In the genomic region with DNA sequence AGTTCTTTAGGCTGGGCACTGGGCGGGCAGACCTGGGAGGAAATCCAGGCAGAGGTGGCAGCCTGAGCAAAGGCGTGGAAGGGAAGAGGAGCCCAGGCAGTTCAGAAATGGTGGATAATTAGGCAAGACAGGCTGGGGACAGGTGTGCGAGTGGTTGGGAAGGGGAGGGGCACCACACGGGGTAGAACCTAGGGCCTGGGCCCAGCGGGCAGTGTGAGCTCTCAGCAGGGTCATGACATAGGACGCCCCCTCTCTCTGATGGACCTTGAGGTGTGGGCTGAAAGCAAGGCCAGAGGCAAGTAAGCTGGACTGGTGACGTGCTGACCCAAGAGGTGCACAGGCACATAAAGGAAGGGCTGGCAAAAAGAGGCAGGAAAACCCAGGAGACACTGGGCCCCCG, we compare ENCODE assay signal across 15 cellular contexts. TPM values are rescaled to one million over a fixed set of nuclear protein-coding genes. Genes with fewer than 3 reads are reported as not detected.
A peak's percentile ranks its signal among the peaks of the same experiment; 100 is the strongest.
DNase-seq lines count a peak whose midpoint lies in the region; ATAC-seq lines count a peak whose summit lies in the region.
"Had no signal": no experiment of that assay in that cellular context is flagged by ENCODE, and none has a peak within 500 bp of the region (broad histone marks: within the 10 kb centered on the region; RNA-seq: fewer than 3 reads in every experiment).

No MANE protein-coding gene starts in this region.

- ATAC-seq in activated T-cell treated with anti-CD3 and anti-CD28 coated beads, Interleukin-2, amount 50 U/mL, for 72 hours (replicated peaks in 1 of 2), result no peak
- ATAC-seq in memory B cell (ENCODE audit: low read depth) (no peak), HG03378 (IDR thresholded peaks at IDR 0.05; ENCODE audit: unreplicated experiment) (no peak)
- ATAC-seq: GM23338 had no signal

- H3K36me3 Mint-ChIP-seq in activated T-cell treated with anti-CD3 and anti-CD28 coated beads, Interleukin-2, amount 50 U/mL, for 72 hours (ENCODE audit: insufficient read depth in 2 of 2), result peaks cover 5 to 14% of the 10 kb centered on the region in 2 donors
- H3K36me3 Mint-ChIP-seq in activated T-cell treated with anti-CD3 and anti-CD28 coated beads, Interleukin-2, amount 50 U/mL, for 24 hours (ENCODE audit: low read depth), result peaks cover 90% of the 10 kb centered on the region
- peaks cover 88% of the 10 kb centered on the region for H3K36me3 Mint-ChIP-seq in dendritic cell treated with granulocyte-macrophage colony-stimulating factor and Interleukin-4, amounts not matched to agents 40 ng/mL and 50 ng/mL, for 4 days (ENCODE audit: low read depth)
- peaks cover 28% of the 10 kb centered on the region for H3K36me3 Mint-ChIP-seq in memory B cell

- H3K9me3 Mint-ChIP-seq in activated T-cell treated with anti-CD3 and anti-CD28 coated beads, Interleukin-2, amount 50 U/mL, for 72 hours, result no peaks in the 10 kb centered on the region
- H3K9me3 Mint-ChIP-seq in activated T-cell treated with anti-CD3 and anti-CD28 coated beads, Interleukin-2, amount 50 U/mL, for 24 hours, result no peaks in the 10 kb centered on the region
- no peaks in the 10 kb centered on the region for H3K9me3 Mint-ChIP-seq in dendritic cell treated with granulocyte-macrophage colony-stimulating factor and Interleukin-4, amounts not matched to agents 40 ng/mL and 50 ng/mL, for 4 days
- H3K9me3 Mint-ChIP-seq in memory B cell, result no peaks in the 10 kb centered on the region
- H3K9me3 Mint-ChIP-seq: CD4-positive, alpha-beta T cell; GM23338 had no signal

- intact Hi-C loops in dendritic cell treated with granulocyte-macrophage colony-stimulating factor and Interleukin-4, amounts not matched to agents 40 ng/mL and 50 ng/mL, for 4 days (cut with micrococcal nuclease), result loop anchor here (10.0 kb wide), 1 partner anchor 327 kb away; the partner anchor contains the start of gene ESS2

- H3K27ac Mint-ChIP-seq in activated T-cell treated with anti-CD3 and anti-CD28 coated beads, Interleukin-2, amount 50 U/mL, for 72 hours, result peak overlapping the region; percentile 34
- H3K27ac Mint-ChIP-seq in activated T-cell treated with anti-CD3 and anti-CD28 coated beads, Interleukin-2, amount 50 U/mL, for 24 hours, result no peak overlapping the region
- peak overlapping the region; percentile 17 for H3K27ac Mint-ChIP-seq in dendritic cell treated with granulocyte-macrophage colony-stimulating factor and Interleukin-4, amounts not matched to agents 40 ng/mL and 50 ng/mL, for 4 days
- H3K27ac Mint-ChIP-seq in memory B cell, result peak overlapping the region; percentile 45
- H3K27ac Mint-ChIP-seq: CD4-positive, alpha-beta T cell; GM23338 had no signal

- DNase-seq in activated T-cell treated with anti-CD3 and anti-CD28 coated beads, Interleukin-2, amount 50 U/mL, for 72 hours, result no peak
- DNase-seq in activated T-cell treated with anti-CD3 and anti-CD28 coated beads, Interleukin-2, amount 50 U/mL, for 24 hours, result no peak
- DNase-seq in memory B cell (ENCODE audit: low spot score in 2 of 2), result no peak
- DNase-seq in NCI-H524 (lab: John Stamatoyannopoulos, UW), result no peak
- DNase-seq: ACHN; BE2C; CD4-positive, alpha-beta T cell; DMS153; DMS79; GDM1; HCEC 1CT; IMR-90 had no signal

- H3K27me3 Mint-ChIP-seq in activated T-cell treated with anti-CD3 and anti-CD28 coated beads, Interleukin-2, amount 50 U/mL, for 72 hours (ENCODE audit: low read depth), result no peaks in the 10 kb centered on the region
- H3K27me3 Mint-ChIP-seq in activated T-cell treated with anti-CD3 and anti-CD28 coated beads, Interleukin-2, amount 50 U/mL, for 24 hours, result no peaks in the 10 kb centered on the region
- no peaks in the 10 kb centered on the region for H3K27me3 Mint-ChIP-seq in dendritic cell treated with granulocyte-macrophage colony-stimulating factor and Interleukin-4, amounts not matched to agents 40 ng/mL and 50 ng/mL, for 4 days
- H3K27me3 Mint-ChIP-seq in memory B cell, result no peaks in the 10 kb centered on the region
- H3K27me3 Mint-ChIP-seq: CD4-positive, alpha-beta T cell had no signal

- peaks cover 16% of the 10 kb centered on the region for H3K4me1 Mint-ChIP-seq in activated T-cell treated with anti-CD3 and anti-CD28 coated beads, Interleukin-2, amount 50 U/mL, for 72 hours (ENCODE audit: low read depth)
- peaks cover 17% of the 10 kb centered on the region for H3K4me1 Mint-ChIP-seq in activated T-cell treated with anti-CD3 and anti-CD28 coated beads, Interleukin-2, amount 50 U/mL, for 24 hours (ENCODE audit: low read depth)
- peaks cover 7% of the 10 kb centered on the region for H3K4me1 Mint-ChIP-seq in dendritic cell treated with granulocyte-macrophage colony-stimulating factor and Interleukin-4, amounts not matched to agents 40 ng/mL and 50 ng/mL, for 4 days (ENCODE audit: low read depth)
- H3K4me1 Mint-ChIP-seq in memory B cell, result peaks cover 18% of the 10 kb centered on the region

- no peak overlapping the region for H3K4me3 Mint-ChIP-seq in activated T-cell treated with anti-CD3 and anti-CD28 coated beads, Interleukin-2, amount 50 U/mL, for 72 hours
- no peak overlapping the region for H3K4me3 Mint-ChIP-seq in activated T-cell treated with anti-CD3 and anti-CD28 coated beads, Interleukin-2, amount 50 U/mL, for 24 hours
- H3K4me3 Mint-ChIP-seq in dendritic cell treated with granulocyte-macrophage colony-stimulating factor and Interleukin-4, amounts not matched to agents 40 ng/mL and 50 ng/mL, for 4 days, result no peak overlapping the region
- no peak overlapping the region for H3K4me3 Mint-ChIP-seq in memory B cell
- H3K4me3 Mint-ChIP-seq: CD4-positive, alpha-beta T cell; GM23338 had no signal

RNA-seq across cellular contexts. Expression of gene UFD1, which starts 6.8 kb away (rescaled TPM):
- 10 to 100 TPM; 68.3 to 78.6 TPM for total RNA-seq in activated T-cell treated with anti-CD3 and anti-CD28 coated beads, Interleukin-2, amount 50 U/mL, for 72 hours

RNA-seq across cellular contexts. Expression of gene CDC45, which starts 7.5 kb away (rescaled TPM):
- 100 to 1,000 TPM; 119 to 144 TPM for total RNA-seq in activated T-cell treated with anti-CD3 and anti-CD28 coated beads, Interleukin-2, amount 50 U/mL, for 72 hours

RNA-seq across cellular contexts. Expression of gene C22orf39, which starts 24.7 kb away (rescaled TPM):
- total RNA-seq in activated T-cell treated with anti-CD3 and anti-CD28 coated beads, Interleukin-2, amount 50 U/mL, for 72 hours, result 10 to 100 TPM; 34.3 to 40.6 TPM

RNA-seq across cellular contexts. Expression of gene MRPL40, which starts 39.9 kb away (rescaled TPM):
- total RNA-seq in activated T-cell treated with anti-CD3 and anti-CD28 coated beads, Interleukin-2, amount 50 U/mL, for 72 hours, result 10 to 100 TPM; 27.1 to 27.2 TPM

RNA-seq across cellular contexts. Expression of gene HIRA, which starts 40.7 kb away (rescaled TPM):
- 10 to 100 TPM; 30.7 to 36.6 TPM for total RNA-seq in activated T-cell treated with anti-CD3 and anti-CD28 coated beads, Interleukin-2, amount 50 U/mL, for 72 hours
